ENCODE assay signal across 8 cellular contexts in genomic region chr4:85055558-85055957, GRCh38.
"Had no signal": no experiment of that assay in that cellular context is flagged by ENCODE, and none has a peak within 500 bp of the region (broad histone marks: within the 10 kb centered on the region; RNA-seq: fewer than 3 reads in every experiment).

No MANE protein-coding gene starts in this region.

- H3K4me3 ChIP-seq: GM23248, HAP-1 had no signal

- H3K9me3 ChIP-seq: HAP-1 had no signal

- H3K36me3 Mint-ChIP-seq: IgD-negative memory B cell had no signal

- H3K27ac ChIP-seq: GM23248, HL-60 had no signal

- H3K4me3 Mint-ChIP-seq: IgD-negative memory B cell had no signal

- H3K9ac ChIP-seq: GM23248 had no signal

- ATAC-seq: HCT116 had no signal

- DNase-seq: GM23248, GOT3, H7, KBM-7 had no signal

- H2AFZ ChIP-seq: GM23248 had no signal

- H3K27ac Mint-ChIP-seq: IgD-negative memory B cell had no signal

- H3K4me1 Mint-ChIP-seq: IgD-negative memory B cell had no signal

- H3K36me3 ChIP-seq: HAP-1 had no signal
